Comparison of ENCODE assay signal across 15 cellular contexts in genomic region chr3:49668861-49669260, GRCh38. TPM values are rescaled to one million over a fixed set of nuclear protein-coding genes. Genes with fewer than 3 reads are reported as not detected.
DNase-seq lines count a peak whose midpoint lies in the region; ATAC-seq and TF ChIP-seq lines count a peak whose summit lies in the region.
"Had no signal": no experiment of that assay in that cellular context is flagged by ENCODE, and none has a peak within 500 bp of the region (broad histone marks: within the 10 kb centered on the region; RNA-seq: fewer than 3 reads in every experiment).

No MANE protein-coding gene starts in this region.

- no peak overlapping the region for H3K4me3 ChIP-seq in RWPE2 (ENCODE audit: severe bottlenecking)
- H3K4me3 ChIP-seq: transverse colon had no signal

- H3K27me3 ChIP-seq in RWPE2 (ENCODE audit: insufficient read depth, poor library complexity, severe bottlenecking) = no peaks in the 10 kb centered on the region

- H3K4me1 ChIP-seq in RWPE2 (ENCODE audit: insufficient read depth, poor library complexity, severe bottlenecking) = peaks cover 16% of the 10 kb centered on the region

- ATAC-seq in RWPE2 (ENCODE audit: low read depth) (peak; percentile 37), GM19397 (IDR thresholded peaks at IDR 0.05; ENCODE audit: unreplicated experiment) (no peak), HG03571 (IDR thresholded peaks at IDR 0.05; ENCODE audit: unreplicated experiment) (no peak)
- ATAC-seq: activated CD4-positive, CD25-positive, alpha-beta regulatory T cell treated with anti-CD3 and anti-CD28 coated beads, Interleukin-2, amount 50 U/mL, for 24 hours; left colon had no signal

- in situ Hi-C loops in Caki2 (cut with HindIII; ENCODE audit: low pct_unique_long_range_greater_than_20kb, low sequenced_read_pairs) = no loop called here

- H3K27ac ChIP-seq in RWPE2 (ENCODE audit: poor library complexity, severe bottlenecking) = peak overlapping the region; percentile 38
- H3K27ac ChIP-seq: transverse colon had no signal

- DNase-seq in Caki2 (ENCODE audit: low read depth) (peak; percentile 30), RWPE2 (ENCODE audit: low spot score) (no peak), kidney glomerular epithelial cell (lab: John Stamatoyannopoulos, UW) (peak; percentile 90), activated T-cell treated with anti-CD3 and anti-CD28 coated beads for 4 hours (no peak)
- DNase-seq: activated CD8-positive, alpha-beta memory T cell treated with anti-CD3 and anti-CD28 coated beads, Interleukin-2, amount 50 U/mL, for 48 hours; activated naive CD4-positive, alpha-beta T cell treated with anti-CD3 and anti-CD28 coated beads, Interleukin-2, amount 50 U/mL, for 16 hours; DMS153; left colon; NCI-H446; OCI-M1; stimulated activated CD4-positive, alpha-beta T cell treated with anti-CD3 and anti-CD28 coated beads, Interleukin-15, amount 100 ng/mL, for 24 hours; transverse colon had no signal

- no peak for TF ChIP-seq CTCF in RWPE2 (IDR thresholded peaks at IDR 0.05; ENCODE audit: poor library complexity, severe bottlenecking)

- no peaks in the 10 kb centered on the region for H3K9me3 ChIP-seq in RWPE2 (ENCODE audit: severe bottlenecking)
- H3K9me3 ChIP-seq: transverse colon had no signal

- H3K36me3 ChIP-seq in RWPE2 (ENCODE audit: low read depth) = no peaks in the 10 kb centered on the region
- H3K36me3 ChIP-seq: transverse colon had no signal

RNA-seq across cellular contexts. Expression of gene APEH, which starts 5.3 kb away (rescaled TPM):
- 122 and 164 TPM in 2 replicates for total RNA-seq in Caki2 (2014; rRNA removed; shearing (Covaris generic); ENCODE audit: low replicate concordance)

RNA-seq across cellular contexts. Expression of gene MST1, which starts 20.4 kb away (rescaled TPM):
- 1.7 TPM in 2 replicates for total RNA-seq in Caki2 (2014; rRNA removed; shearing (Covaris generic); ENCODE audit: low replicate concordance)

RNA-seq across cellular contexts. Expression of gene RNF123, which starts 20.5 kb away (rescaled TPM):
- 14.3 and 14.6 TPM in 2 replicates for total RNA-seq in Caki2 (2014; rRNA removed; shearing (Covaris generic); ENCODE audit: low replicate concordance)

RNA-seq across cellular contexts. Expression of gene AMIGO3, which starts 50.6 kb away (rescaled TPM):
- not detected in 2 replicates for total RNA-seq in Caki2 (2014; rRNA removed; shearing (Covaris generic); ENCODE audit: low replicate concordance)
- total RNA-seq: left colon had no signal

RNA-seq across cellular contexts. Expression of gene GMPPB, which starts 54.9 kb away (rescaled TPM):
- 32.1 and 35.9 TPM in 2 replicates for total RNA-seq in Caki2 (2014; rRNA removed; shearing (Covaris generic); ENCODE audit: low replicate concordance)

Comparison
In these comparisons a context has a peak if more than half of its experiments do, and no peak if none do; other contexts are left out.
1. DNase-seq: peak in Caki2 (single experiment) and kidney glomerular epithelial cell (single experiment); none in RWPE2 (single experiment) and activated T-cell treated with anti-CD3 and anti-CD28 coated beads for 4 hours (single experiment).